In genomic region chr17:46764335-46764708, GRCh38 we compare ENCODE assay signal across 1 cellular context.
TF ChIP-seq lines count a peak whose summit lies in the region.

No MANE protein-coding gene starts in this region.

TF ChIP-seq in HCT116, 20 proteins besides CTCF, POLR2A, EP300 and RAD21:
- TF ChIP-seq REST (IDR thresholded peaks at IDR 0.05; ENCODE audit: low read depth): no peak
- no peak for TF ChIP-seq CEBPB (IDR thresholded peaks at IDR 0.05; ENCODE audit: low read depth)
- no peak for TF ChIP-seq SP1 (IDR thresholded peaks at IDR 0.05; ENCODE audit: low read depth)
- TF ChIP-seq EGR1 (IDR thresholded peaks at IDR 0.05; ENCODE audit: low read depth): no peak
- no peak for TF ChIP-seq YY1 (IDR thresholded peaks at IDR 0.05; ENCODE audit: extremely low read depth, insufficient replicate concordance, low read depth, low read length)
- no peak for TF ChIP-seq CBX3 (IDR thresholded peaks at IDR 0.05; ENCODE audit: low read depth)
- TF ChIP-seq POLR2AphosphoS5 (IDR thresholded peaks at IDR 0.05; ENCODE audit: low read depth, low read length): no peak
- TF ChIP-seq EZH2phosphoT487 (IDR thresholded peaks at IDR 0.05; ENCODE audit: borderline replicate concordance): no peak
- TF ChIP-seq FOSL1 (IDR thresholded peaks at IDR 0.05; ENCODE audit: low read depth): no peak
- no peak for TF ChIP-seq ZNF274 (IDR thresholded peaks at IDR 0.05; ENCODE audit: low read depth, low read length)
- TF ChIP-seq SRF (IDR thresholded peaks at IDR 0.05; ENCODE audit: low read depth): no peak
- no peak for TF ChIP-seq ATF3 (IDR thresholded peaks at IDR 0.05)
- TF ChIP-seq ELF1 (IDR thresholded peaks at IDR 0.05; ENCODE audit: borderline replicate concordance, low read depth): no peak
- no peak for TF ChIP-seq SIN3A (IDR thresholded peaks at IDR 0.05; ENCODE audit: low read depth)
- no peak for TF ChIP-seq MAX (IDR thresholded peaks at IDR 0.05)
- no peak for TF ChIP-seq TCF7L2 (IDR thresholded peaks at IDR 0.05; ENCODE audit: borderline replicate concordance, extremely low read depth, insufficient read depth, insufficient read length)
- no peak for TF ChIP-seq ZFX (IDR thresholded peaks at IDR 0.05)
TF ChIP-seq in HCT116: peak in this region for 0.
